ENCODE assay signal across 32 cellular contexts in genomic region chr13:65091031-65091430, GRCh38.
"Had no signal": no experiment of that assay in that cellular context is flagged by ENCODE, and none has a peak within 500 bp of the region (broad histone marks: within the 10 kb centered on the region; RNA-seq: fewer than 3 reads in every experiment).

No MANE protein-coding gene starts in this region.

- H3K9me3 ChIP-seq: adrenal gland, ascending aorta, body of pancreas, breast epithelium had no signal

- H3K27ac ChIP-seq: adrenal gland, ascending aorta, body of pancreas, brain microvascular endothelial cell, breast epithelium, cardiac muscle cell had no signal

- ATAC-seq: activated naive CD4-positive, alpha-beta T cell treated with anti-CD3 and anti-CD28 coated beads, Interleukin-2, amount 50 U/mL, for 72 hours; activated naive CD8-positive, alpha-beta T cell treated with anti-CD3 and anti-CD28 coated beads, Interleukin-2, amount 50 U/mL, for 24 hours; activated T-cell treated with anti-CD3 and anti-CD28 coated beads, Interleukin-2, amount 50 U/mL, for 4 hours; activated T-cell treated with anti-CD3 and anti-CD28 coated beads, Interleukin-2, amount 50 U/mL, for 72 hours; activated T-helper 17 cell treated with anti-CD3 and anti-CD28 coated beads, Interleukin-2, amount 50 U/mL, for 72 hours; body of pancreas had no signal

- H3K4me1 ChIP-seq: adrenal gland, ascending aorta, body of pancreas, breast epithelium had no signal

- H3K36me3 ChIP-seq: adrenal gland, ascending aorta, brain microvascular endothelial cell, breast epithelium, cardiac muscle cell had no signal

- H3K4me3 ChIP-seq: adrenal gland, ascending aorta, body of pancreas, breast epithelium, cardiac muscle cell had no signal

- DNase-seq: activated effector memory CD4-positive, alpha-beta T cell treated with anti-CD3 and anti-CD28 coated beads, Interleukin-2, amount 50 U/mL, for 16 hours; activated effector memory CD4-positive, alpha-beta T cell treated with Interleukin-2 at 50 U/mL for 16 hours; activated gamma-delta T cell; activated gamma-delta T cell treated with Interleukin-2 at 50 U/mL for 16 hours; activated naive CD4-positive, alpha-beta T cell; activated naive CD4-positive, alpha-beta T cell treated with anti-CD3 and anti-CD28 coated beads for 36 hours; activated naive CD4-positive, alpha-beta T cell treated with anti-CD3 and anti-CD28 coated beads, Interleukin-2, amount 10 ng/mL, durations not matched to agents 7 days and 5 days; activated naive CD4-positive, alpha-beta T cell treated with anti-CD3 and anti-CD28 coated beads, Interleukin-2, amount 50 U/mL, for 16 hours; activated naive CD4-positive, alpha-beta T cell treated with Interleukin-2 at 50 U/mL for 16 hours; activated naive CD8-positive, alpha-beta T cell treated with anti-CD3 and anti-CD28 coated beads for 36 hours; activated naive CD8-positive, alpha-beta T cell treated with anti-CD3 and anti-CD28 coated beads, Interleukin-2, amount 10 ng/mL, durations not matched to agents 7 days and 5 days; activated naive CD8-positive, alpha-beta T cell treated with anti-CD3 and anti-CD28 coated beads, Interleukin-2, amount 50 U/mL, for 24 hours; activated T-cell treated with anti-CD3 and anti-CD28 coated beads, Interleukin-2, amount 50 U/mL, for 1 hour; activated T-cell treated with anti-CD3 and anti-CD28 coated beads, Interleukin-2, amount 50 U/mL, for 24 hours; activated T-cell treated with anti-CD3 and anti-CD28 coated beads, Interleukin-2, amount 50 U/mL, for 4 hours; activated T-cell treated with anti-CD3 and anti-CD28 coated beads, Interleukin-2, amount 50 U/mL, for 48 hours; activated T-cell treated with anti-CD3 and anti-CD28 coated beads, Interleukin-2, amount 50 U/mL, for 72 hours; adrenal gland; amniotic stem cell; amygdala; anterior cingulate cortex; aorta; body of pancreas; brain microvascular endothelial cell; caudate nucleus; central memory CD4-positive, alpha-beta T cell; cerebellar nuclear complex had no signal

- H3K27me3 ChIP-seq: adrenal gland, ascending aorta, body of pancreas, brain microvascular endothelial cell, breast epithelium, cardiac muscle cell had no signal
